ENCODE assay signal across 39 cellular contexts in the genomic region with DNA sequence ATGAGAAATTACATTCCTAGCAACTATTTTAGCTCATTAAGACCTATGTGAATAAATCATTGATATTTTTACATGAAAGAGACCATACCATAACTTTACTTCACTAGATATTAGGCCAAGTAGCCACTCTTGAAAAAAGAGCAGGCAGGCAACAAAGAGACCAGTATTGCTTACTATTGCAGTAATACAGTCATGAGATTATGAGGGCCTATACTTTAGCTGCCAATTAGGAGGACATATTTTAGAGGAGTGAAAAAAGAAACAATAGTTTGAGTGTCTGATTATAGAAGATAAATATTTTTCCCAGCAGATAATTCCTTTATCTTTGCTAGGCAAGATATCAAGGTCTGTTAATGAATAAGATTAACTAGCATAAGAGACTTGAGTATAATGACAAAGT.
"Had no signal": no experiment of that assay in that cellular context is flagged by ENCODE, and none has a peak within 500 bp of the region (broad histone marks: within the 10 kb centered on the region; RNA-seq: fewer than 3 reads in every experiment).

No MANE protein-coding gene starts in this region.

- H3K27ac ChIP-seq: adrenal gland, ascending aorta, body of pancreas, brain microvascular endothelial cell, breast epithelium, cardiac muscle cell had no signal

- H3K9me3 Mint-ChIP-seq: activated naive CD4-positive, alpha-beta T cell treated with anti-CD3 and anti-CD28 coated beads, Interleukin-2, amount 50 U/mL, for 24 hours; activated T-helper 1 cell treated with anti-CD3 and anti-CD28 coated beads, Interleukin-12 subunit alpha, Interleukin-12 subunit beta, Interleukin-2, Interleukin-4 antibody, amounts not matched to agents 30 ng/mL and 10 ng/mL and 1 ng/mL, durations not matched to agents 14 hours and 24 hours and 36 hours had no signal

- H3K27me3 Mint-ChIP-seq: activated naive CD4-positive, alpha-beta T cell treated with anti-CD3 and anti-CD28 coated beads, Interleukin-2, amount 10 ng/mL, durations not matched to agents 7 days and 5 days; activated naive CD4-positive, alpha-beta T cell treated with anti-CD3 and anti-CD28 coated beads, Interleukin-2, amount 50 U/mL, for 24 hours; activated naive CD8-positive, alpha-beta T cell; activated naive CD8-positive, alpha-beta T cell treated with anti-CD3 and anti-CD28 coated beads for 36 hours; activated naive CD8-positive, alpha-beta T cell treated with anti-CD3 and anti-CD28 coated beads, Interleukin-2, amount 10 ng/mL, durations not matched to agents 7 days and 5 days; activated naive CD8-positive, alpha-beta T cell treated with anti-CD3 and anti-CD28 coated beads, Interleukin-2, amount 50 U/mL, for 24 hours; activated T-cell treated with anti-CD3 and anti-CD28 coated beads, Interleukin-2, amount 50 U/mL, for 24 hours; activated T-helper 17 cell treated with anti-CD3 and anti-CD28 coated beads, Interleukin-2, amount 50 U/mL, for 72 hours; brain; central memory CD8-positive, alpha-beta T cell had no signal

- ATAC-seq: activated naive CD4-positive, alpha-beta T cell treated with anti-CD3 and anti-CD28 coated beads, Interleukin-2, amount 50 U/mL, for 72 hours; activated naive CD8-positive, alpha-beta T cell treated with anti-CD3 and anti-CD28 coated beads, Interleukin-2, amount 50 U/mL, for 24 hours; activated T-cell treated with anti-CD3 and anti-CD28 coated beads, Interleukin-2, amount 50 U/mL, for 4 hours; activated T-cell treated with anti-CD3 and anti-CD28 coated beads, Interleukin-2, amount 50 U/mL, for 72 hours; activated T-helper 17 cell treated with anti-CD3 and anti-CD28 coated beads, Interleukin-2, amount 50 U/mL, for 72 hours; body of pancreas had no signal

- H3K4me3 Mint-ChIP-seq: activated naive CD4-positive, alpha-beta T cell treated with anti-CD3 and anti-CD28 coated beads for 36 hours; activated naive CD4-positive, alpha-beta T cell treated with anti-CD3 and anti-CD28 coated beads, Interleukin-2, amount 10 ng/mL, durations not matched to agents 7 days and 5 days; activated naive CD4-positive, alpha-beta T cell treated with anti-CD3 and anti-CD28 coated beads, Interleukin-2, amount 50 U/mL, for 24 hours; activated naive CD8-positive, alpha-beta T cell; activated naive CD8-positive, alpha-beta T cell treated with anti-CD3 and anti-CD28 coated beads for 36 hours; activated naive CD8-positive, alpha-beta T cell treated with anti-CD3 and anti-CD28 coated beads, Interleukin-2, amount 10 ng/mL, durations not matched to agents 7 days and 5 days; activated naive CD8-positive, alpha-beta T cell treated with anti-CD3 and anti-CD28 coated beads, Interleukin-2, amount 50 U/mL, for 24 hours; activated T-cell treated with anti-CD3 and anti-CD28 coated beads, Interleukin-2, amount 50 U/mL, for 24 hours; activated T-cell treated with anti-CD3 and anti-CD28 coated beads, Interleukin-2, amount 50 U/mL, for 4 hours; activated T-cell treated with anti-CD3 and anti-CD28 coated beads, Interleukin-2, amount 50 U/mL, for 72 hours; activated T-helper 1 cell treated with anti-CD3 and anti-CD28 coated beads, Interleukin-12 subunit alpha, Interleukin-12 subunit beta, Interleukin-2, Interleukin-4 antibody, amounts not matched to agents 30 ng/mL and 10 ng/mL and 1 ng/mL, durations not matched to agents 14 hours and 24 hours and 36 hours; activated T-helper 17 cell treated with anti-CD3 and anti-CD28 coated beads, Interleukin-2, amount 50 U/mL, for 72 hours; brain; central memory CD8-positive, alpha-beta T cell had no signal

- H3K4me1 Mint-ChIP-seq: activated naive CD4-positive, alpha-beta T cell treated with anti-CD3 and anti-CD28 coated beads, Interleukin-2, amount 10 ng/mL, durations not matched to agents 7 days and 5 days; activated naive CD4-positive, alpha-beta T cell treated with anti-CD3 and anti-CD28 coated beads, Interleukin-2, amount 50 U/mL, for 24 hours; activated naive CD8-positive, alpha-beta T cell treated with anti-CD3 and anti-CD28 coated beads for 36 hours; activated naive CD8-positive, alpha-beta T cell treated with anti-CD3 and anti-CD28 coated beads, Interleukin-2, amount 10 ng/mL, durations not matched to agents 7 days and 5 days; activated naive CD8-positive, alpha-beta T cell treated with anti-CD3 and anti-CD28 coated beads, Interleukin-2, amount 50 U/mL, for 24 hours; activated T-helper 17 cell treated with anti-CD3 and anti-CD28 coated beads, Interleukin-2, amount 50 U/mL, for 72 hours; brain; central memory CD8-positive, alpha-beta T cell had no signal

- H3K36me3 Mint-ChIP-seq: activated naive CD4-positive, alpha-beta T cell treated with anti-CD3 and anti-CD28 coated beads, Interleukin-2, amount 10 ng/mL, durations not matched to agents 7 days and 5 days; activated naive CD4-positive, alpha-beta T cell treated with anti-CD3 and anti-CD28 coated beads, Interleukin-2, amount 50 U/mL, for 24 hours; activated naive CD4-positive, alpha-beta T cell treated with anti-CD3 and anti-CD28 coated beads, Interleukin-2, amount 50 U/mL, for 72 hours; activated naive CD8-positive, alpha-beta T cell; activated naive CD8-positive, alpha-beta T cell treated with anti-CD3 and anti-CD28 coated beads for 36 hours; activated naive CD8-positive, alpha-beta T cell treated with anti-CD3 and anti-CD28 coated beads, Interleukin-2, amount 10 ng/mL, durations not matched to agents 7 days and 5 days; brain had no signal

- H3K27me3 ChIP-seq: adrenal gland, ascending aorta, body of pancreas, brain microvascular endothelial cell, breast epithelium, cardiac muscle cell had no signal

- H3K36me3 ChIP-seq: adrenal gland, ascending aorta, brain microvascular endothelial cell, breast epithelium, cardiac muscle cell had no signal

- H3K4me3 ChIP-seq: adrenal gland, ascending aorta, body of pancreas, breast epithelium, cardiac muscle cell had no signal

- DNase-seq: activated effector memory CD4-positive, alpha-beta T cell treated with anti-CD3 and anti-CD28 coated beads, Interleukin-2, amount 50 U/mL, for 16 hours; activated effector memory CD4-positive, alpha-beta T cell treated with Interleukin-2 at 50 U/mL for 16 hours; activated gamma-delta T cell; activated gamma-delta T cell treated with Interleukin-2 at 50 U/mL for 16 hours; activated naive CD4-positive, alpha-beta T cell; activated naive CD4-positive, alpha-beta T cell treated with anti-CD3 and anti-CD28 coated beads for 36 hours; activated naive CD4-positive, alpha-beta T cell treated with anti-CD3 and anti-CD28 coated beads, Interleukin-2, amount 10 ng/mL, durations not matched to agents 7 days and 5 days; activated naive CD4-positive, alpha-beta T cell treated with anti-CD3 and anti-CD28 coated beads, Interleukin-2, amount 50 U/mL, for 16 hours; activated naive CD4-positive, alpha-beta T cell treated with Interleukin-2 at 50 U/mL for 16 hours; activated naive CD8-positive, alpha-beta T cell treated with anti-CD3 and anti-CD28 coated beads for 36 hours; activated naive CD8-positive, alpha-beta T cell treated with anti-CD3 and anti-CD28 coated beads, Interleukin-2, amount 10 ng/mL, durations not matched to agents 7 days and 5 days; activated naive CD8-positive, alpha-beta T cell treated with anti-CD3 and anti-CD28 coated beads, Interleukin-2, amount 50 U/mL, for 24 hours; activated T-cell treated with anti-CD3 and anti-CD28 coated beads for 4 hours; activated T-cell treated with anti-CD3 and anti-CD28 coated beads, Interleukin-2, amount 50 U/mL, for 1 hour; activated T-cell treated with anti-CD3 and anti-CD28 coated beads, Interleukin-2, amount 50 U/mL, for 24 hours; activated T-cell treated with anti-CD3 and anti-CD28 coated beads, Interleukin-2, amount 50 U/mL, for 4 hours; activated T-cell treated with anti-CD3 and anti-CD28 coated beads, Interleukin-2, amount 50 U/mL, for 48 hours; activated T-cell treated with anti-CD3 and anti-CD28 coated beads, Interleukin-2, amount 50 U/mL, for 72 hours; adrenal gland; amniotic stem cell; amygdala; anterior cingulate cortex; aorta; body of pancreas; brain microvascular endothelial cell; caudate nucleus; central memory CD4-positive, alpha-beta T cell; cerebellar nuclear complex had no signal

- H3K9me3 ChIP-seq: adrenal gland, ascending aorta, body of pancreas, breast epithelium had no signal

- H3K4me1 ChIP-seq: adrenal gland, ascending aorta, body of pancreas, breast epithelium had no signal

- H3K27ac Mint-ChIP-seq: activated naive CD4-positive, alpha-beta T cell treated with anti-CD3 and anti-CD28 coated beads for 36 hours; activated naive CD4-positive, alpha-beta T cell treated with anti-CD3 and anti-CD28 coated beads, Interleukin-2, amount 10 ng/mL, durations not matched to agents 7 days and 5 days; activated naive CD4-positive, alpha-beta T cell treated with anti-CD3 and anti-CD28 coated beads, Interleukin-2, amount 50 U/mL, for 24 hours; activated naive CD4-positive, alpha-beta T cell treated with anti-CD3 and anti-CD28 coated beads, Interleukin-2, amount 50 U/mL, for 72 hours; activated naive CD8-positive, alpha-beta T cell; activated naive CD8-positive, alpha-beta T cell treated with anti-CD3 and anti-CD28 coated beads for 36 hours; activated naive CD8-positive, alpha-beta T cell treated with anti-CD3 and anti-CD28 coated beads, Interleukin-2, amount 10 ng/mL, durations not matched to agents 7 days and 5 days; activated naive CD8-positive, alpha-beta T cell treated with anti-CD3 and anti-CD28 coated beads, Interleukin-2, amount 50 U/mL, for 24 hours; activated T-cell treated with anti-CD3 and anti-CD28 coated beads, Interleukin-2, amount 50 U/mL, for 24 hours; activated T-cell treated with anti-CD3 and anti-CD28 coated beads, Interleukin-2, amount 50 U/mL, for 72 hours; activated T-helper 1 cell treated with anti-CD3 and anti-CD28 coated beads, Interleukin-12 subunit alpha, Interleukin-12 subunit beta, Interleukin-2, Interleukin-4 antibody, amounts not matched to agents 30 ng/mL and 10 ng/mL and 1 ng/mL, durations not matched to agents 14 hours and 24 hours and 36 hours; activated T-helper 17 cell treated with anti-CD3 and anti-CD28 coated beads, Interleukin-2, amount 50 U/mL, for 72 hours; activated T-helper 2 cell treated with anti-CD3 and anti-CD28 coated beads, Interferon-gamma antibody, Interleukin-2, Interleukin-4, amounts not matched to agents 10 μg/mL and 5 μg/mL and 100 μg/mL, durations not matched to agents 14 hours and 24 hours and 36 hours; brain had no signal
